In the genomic region with DNA sequence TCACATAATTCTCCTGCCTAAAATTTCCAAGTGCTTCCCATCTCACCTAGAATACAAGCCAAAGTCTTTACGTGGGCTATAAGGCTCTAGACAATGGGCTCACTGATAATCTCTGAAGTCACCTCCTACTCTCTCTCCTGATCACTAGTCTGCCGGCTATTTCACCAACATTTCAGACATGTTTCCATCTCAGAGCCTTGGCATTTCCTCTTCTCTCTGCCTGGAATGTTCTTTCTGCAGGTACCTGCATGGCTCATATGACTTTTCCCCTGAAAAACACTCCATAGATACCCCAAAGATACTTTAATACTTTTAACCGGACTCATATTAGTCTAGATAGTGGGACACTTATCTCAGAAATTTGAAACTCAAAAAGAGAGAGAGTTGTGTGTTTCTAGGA, we compare ENCODE assay signal across 20 cellular contexts. TPM values are rescaled to one million over a fixed set of nuclear protein-coding genes. Genes with fewer than 3 reads are reported as not detected.
A peak's percentile ranks its signal among the peaks of the same experiment; 100 is the strongest.
DNase-seq lines count a peak whose midpoint lies in the region; FAIRE-seq and TF ChIP-seq lines count a peak whose summit lies in the region.
"Had no signal": no experiment of that assay in that cellular context is flagged by ENCODE, and none has a peak within 500 bp of the region (broad histone marks: within the 10 kb centered on the region; RNA-seq: fewer than 3 reads in every experiment).

No MANE protein-coding gene starts in this region.

- H3K27me3 Mint-ChIP-seq in activated naive CD4-positive, alpha-beta T cell treated with anti-CD3 and anti-CD28 coated beads for 36 hours (ENCODE audit: low read depth): no peaks in the 10 kb centered on the region
- H3K27me3 Mint-ChIP-seq in activated naive CD8-positive, alpha-beta T cell: no peaks in the 10 kb centered on the region

- whole genome bisulfite sequencing in thyroid gland, 2 donors: 42 to 44% methylated on average over 3 of the region's 3 CpGs

- no peaks in the 10 kb centered on the region for H3K9me3 Mint-ChIP-seq in activated naive CD4-positive, alpha-beta T cell treated with anti-CD3 and anti-CD28 coated beads for 36 hours
- H3K9me3 Mint-ChIP-seq in activated naive CD8-positive, alpha-beta T cell (ENCODE audit: low read depth): no peaks in the 10 kb centered on the region
- H3K9me3 Mint-ChIP-seq: HFFc6 had no signal

- H3K79me2 ChIP-seq in keratinocyte (ENCODE audit: control insufficient read depth, insufficient read depth, low read length): no peaks in the 10 kb centered on the region
- no peaks in the 10 kb centered on the region for H3K79me2 ChIP-seq in MM.1S (ENCODE audit: low read length)

- peak overlapping the region; percentile 75 for H2AFZ ChIP-seq in keratinocyte (ENCODE audit: control insufficient read depth, low read length)
- H2AFZ ChIP-seq in MM.1S (ENCODE audit: low read length): no peak overlapping the region

- H3K4me3 ChIP-seq in keratinocyte (ENCODE audit: control insufficient read depth in 2 of 3, extremely low read depth in 1 of 3, insufficient read depth in 2 of 3, low read depth in 1 of 3, low read length in 3 of 3): no peak overlapping the region
- no peak overlapping the region for H3K4me3 ChIP-seq in thyroid gland (replicated peaks in 1 of 3)
- H3K4me3 ChIP-seq in MM.1S (ENCODE audit: low read length): no peak overlapping the region
- H3K4me3 ChIP-seq: coronary artery, esophagus squamous epithelium, lower lobe of right lung, smooth muscle cell had no signal

- H3K27ac Mint-ChIP-seq in activated naive CD4-positive, alpha-beta T cell treated with anti-CD3 and anti-CD28 coated beads for 36 hours: peak overlapping the region; percentile 69
- peak overlapping the region; percentile 61 for H3K27ac Mint-ChIP-seq in activated naive CD8-positive, alpha-beta T cell
- H3K27ac Mint-ChIP-seq: HFFc6 had no signal

- H3K36me3 Mint-ChIP-seq in activated naive CD4-positive, alpha-beta T cell treated with anti-CD3 and anti-CD28 coated beads for 36 hours (ENCODE audit: low read depth): peaks cover 56% of the 10 kb centered on the region
- H3K36me3 Mint-ChIP-seq in activated naive CD8-positive, alpha-beta T cell: peaks cover 29% of the 10 kb centered on the region

- FAIRE-seq in keratinocyte (lab: Jason Lieb, UNC): peak; percentile 34
- no peak for FAIRE-seq in HTR-8/SVneo (lab: Jason Lieb, UNC)

- dilution Hi-C loops in keratinocyte (cut with MboI; ENCODE audit: extremely low pct_ligation_motif_present, low sequenced_read_pairs): no loop called here

- H3K9me3 ChIP-seq in keratinocyte (ENCODE audit: control insufficient read depth, low read depth, low read length) (no peaks in the 10 kb centered on the region), thyroid gland (no peaks in the 10 kb centered on the region), MM.1S (replicated peaks; ENCODE audit: insufficient read depth, low read length) (no peaks in the 10 kb centered on the region)
- H3K9me3 ChIP-seq: esophagus squamous epithelium, lower lobe of right lung had no signal

- H3F3A ChIP-seq in MM.1S (ENCODE audit: insufficient read depth, low read length): peaks cover 5% of the 10 kb centered on the region; the same call in 1 of the 2 replicates

- no peaks in the 10 kb centered on the region for H3K9me1 ChIP-seq in keratinocyte (ENCODE audit: control insufficient read depth, extremely low read depth, insufficient read depth, low read length)

- no peaks in the 10 kb centered on the region for H3K27me3 ChIP-seq in keratinocyte (ENCODE audit: control insufficient read depth, extremely low read depth, insufficient read depth, low read length)
- no peaks in the 10 kb centered on the region for H3K27me3 ChIP-seq in thyroid gland
- no peaks in the 10 kb centered on the region for H3K27me3 ChIP-seq in MM.1S (replicated peaks; ENCODE audit: insufficient read depth, low read length)
- H3K27me3 ChIP-seq: esophagus squamous epithelium had no signal

- H3K4me1 Mint-ChIP-seq in activated naive CD4-positive, alpha-beta T cell treated with anti-CD3 and anti-CD28 coated beads for 36 hours (ENCODE audit: low read depth): peaks cover 38% of the 10 kb centered on the region
- peaks cover 31% of the 10 kb centered on the region for H3K4me1 Mint-ChIP-seq in activated naive CD8-positive, alpha-beta T cell (ENCODE audit: low read depth)

- intact Hi-C loops in activated naive CD4-positive, alpha-beta T cell treated with anti-CD3 and anti-CD28 coated beads for 36 hours (cut with micrococcal nuclease): no loop called here
- intact Hi-C loops in thyroid gland (cut with DNase I): no loop called here

- TF ChIP-seq CTCF in keratinocyte (optimal IDR thresholded peaks at IDR 0.05 in 1 of 3, IDR thresholded peaks at IDR 0.05 in 1 of 3, conservative IDR thresholded peaks at IDR 0.05 in 1 of 3; ENCODE audit: extremely low read depth in 1 of 3, insufficient read depth in 2 of 3, low read length in 3 of 3) (no peak), thyroid gland (IDR thresholded peaks at IDR 0.05) (no peak), MM.1S (IDR thresholded peaks at IDR 0.05; ENCODE audit: low read length) (no peak)

- no peak for TF ChIP-seq POLR2A in thyroid gland (IDR thresholded peaks at IDR 0.05)

- H4K20me1 ChIP-seq in keratinocyte (ENCODE audit: control insufficient read depth, extremely low read depth, insufficient read depth, low read length) (no peaks in the 10 kb centered on the region), MM.1S (ENCODE audit: insufficient read depth, low read length) (no peaks in the 10 kb centered on the region)

- no peak overlapping the region for H3K9ac ChIP-seq in keratinocyte (ENCODE audit: control insufficient read depth, extremely low read depth, insufficient read depth, low read length)
- H3K9ac ChIP-seq in MM.1S (ENCODE audit: low read length): no peak overlapping the region

- H3K4me3 Mint-ChIP-seq in activated naive CD4-positive, alpha-beta T cell treated with anti-CD3 and anti-CD28 coated beads for 36 hours: no peak overlapping the region
- H3K4me3 Mint-ChIP-seq in activated naive CD8-positive, alpha-beta T cell: peak overlapping the region; percentile 59
- H3K4me3 Mint-ChIP-seq: HFFc6 had no signal

- CTCF ChIA-PET in activated naive CD4-positive, alpha-beta T cell treated with anti-CD3 and anti-CD28 coated beads for 36 hours (lab: Charles Lee): interaction anchor here (0.5 to 0.9 kb wide), 2 partner anchors 33 to 104 kb away, joined by 3 to 4 read pairs; a partner anchor contains a TSS

- H3K36me3 ChIP-seq in keratinocyte (ENCODE audit: control insufficient read depth in 2 of 2, extremely low read depth in 1 of 2, insufficient read depth in 2 of 2, low read length in 2 of 2): no peaks in the 10 kb centered on the region
- H3K36me3 ChIP-seq in thyroid gland: no peaks in the 10 kb centered on the region
- no peaks in the 10 kb centered on the region for H3K36me3 ChIP-seq in MM.1S (replicated peaks; ENCODE audit: insufficient read depth, low read length)
- H3K36me3 ChIP-seq: lower lobe of right lung had no signal

- no peak overlapping the region for H3K27ac ChIP-seq in keratinocyte (ENCODE audit: control insufficient read depth, insufficient read depth, low read length)
- peak overlapping the region; percentile 33 to 87 (median 60) for H3K27ac ChIP-seq in thyroid gland
- no peak overlapping the region for H3K27ac ChIP-seq in MM.1S (ENCODE audit: low read length)
- H3K27ac ChIP-seq: lower lobe of right lung had no signal

- DNase-seq in activated naive CD4-positive, alpha-beta T cell treated with anti-CD3 and anti-CD28 coated beads for 36 hours: no peak
- DNase-seq in activated naive CD4-positive, alpha-beta T cell treated with Interleukin-2 at 50 U/mL for 16 hours: no peak
- DNase-seq in keratinocyte (ENCODE audit: low read depth, low spot score) (no peak), thyroid gland (no peak), iPS-NIHi7 (ENCODE audit: extremely low spot score) (no peak), MM.1S (no peak), HTR-8/SVneo (ENCODE audit: insufficient read length, low spot score) (no peak)
- DNase-seq: activated CD4-positive, alpha-beta T cell treated with anti-CD3 and anti-CD28 coated beads, Interleukin-2, amount 50 U/mL, for 4 hours; COR-L47; esophagus squamous epithelium; GF-D8; HFFc6; hypothalamus; lower lobe of right lung; NCI-H2029 treated with DMSO at 0.1 percent for 48 hours; NCI-H82; occipital lobe had no signal

- no peaks in the 10 kb centered on the region for H3K9me2 ChIP-seq in MM.1S (replicated peaks; ENCODE audit: insufficient read depth, low read length)

- H3K4me1 ChIP-seq in keratinocyte (ENCODE audit: control insufficient read depth, extremely low read depth, insufficient read depth, low read length) (peaks cover 15% of the 10 kb centered on the region), thyroid gland (peaks cover 33 to 35% of the 10 kb centered on the region in 2 donors), MM.1S (ENCODE audit: low read length) (peaks cover 14% of the 10 kb centered on the region)
- H3K4me1 ChIP-seq: lower lobe of right lung had no signal

- H3K4me2 ChIP-seq in keratinocyte (ENCODE audit: control insufficient read depth, extremely low read depth, insufficient read depth, low read depth, low read length) (peak overlapping the region; percentile 54), MM.1S (ENCODE audit: low read depth, low read length) (no peak overlapping the region)
- H3K4me2 ChIP-seq: smooth muscle cell had no signal

RNA-seq across cellular contexts. Expression of a gene that starts 32.7 kb away (rescaled TPM):
- total RNA-seq in activated naive CD4-positive, alpha-beta T cell treated with anti-CD3 and anti-CD28 coated beads for 36 hours: 10 to 100 TPM; 50.0 to 53.6 TPM
- polyA plus RNA-seq in keratinocyte: 0.05 to 0.14 TPM (median 0.07 TPM) in 3 replicates
- not detected for polyA plus RNA-seq in keratinocyte (2011; ENCODE audit: low read depth)
- polyA plus RNA-seq in keratinocyte (2011; cell fraction: cytosol; rRNA removed): 0.07 TPM in 1 of 2 replicates, not detected in the other
- polyA plus RNA-seq in keratinocyte (2011; cell fraction: nucleus; rRNA removed): 0.29 and 0.39 TPM in 2 replicates
- 0.10 and 0.41 TPM in 2 replicates for polyA plus RNA-seq in keratinocyte (2012; ENCODE audit: low replicate concordance)
- not detected in 3 replicates for polyA minus RNA-seq in keratinocyte
- polyA minus RNA-seq in keratinocyte (2011; cell fraction: cytosol; rRNA and poly(A)+ RNA removed): not detected
- polyA minus RNA-seq in keratinocyte (2011; cell fraction: nucleus; rRNA and poly(A)+ RNA removed): not detected in 2 replicates
- total RNA-seq in thyroid gland: 10 to 100 TPM; 13.2 to 18.7 (median 15.8) TPM
- total RNA-seq: HFFc6 had no signal

Comparison
In these comparisons a context has a peak if more than half of its experiments do, and no peak if none do; other contexts are left out.
1. H3K27ac ChIP-seq: peak in thyroid gland (3 of 3); none in keratinocyte (single experiment) and MM.1S (single experiment).